8 cellular contexts compared by ENCODE assay signal in the genomic region with DNA sequence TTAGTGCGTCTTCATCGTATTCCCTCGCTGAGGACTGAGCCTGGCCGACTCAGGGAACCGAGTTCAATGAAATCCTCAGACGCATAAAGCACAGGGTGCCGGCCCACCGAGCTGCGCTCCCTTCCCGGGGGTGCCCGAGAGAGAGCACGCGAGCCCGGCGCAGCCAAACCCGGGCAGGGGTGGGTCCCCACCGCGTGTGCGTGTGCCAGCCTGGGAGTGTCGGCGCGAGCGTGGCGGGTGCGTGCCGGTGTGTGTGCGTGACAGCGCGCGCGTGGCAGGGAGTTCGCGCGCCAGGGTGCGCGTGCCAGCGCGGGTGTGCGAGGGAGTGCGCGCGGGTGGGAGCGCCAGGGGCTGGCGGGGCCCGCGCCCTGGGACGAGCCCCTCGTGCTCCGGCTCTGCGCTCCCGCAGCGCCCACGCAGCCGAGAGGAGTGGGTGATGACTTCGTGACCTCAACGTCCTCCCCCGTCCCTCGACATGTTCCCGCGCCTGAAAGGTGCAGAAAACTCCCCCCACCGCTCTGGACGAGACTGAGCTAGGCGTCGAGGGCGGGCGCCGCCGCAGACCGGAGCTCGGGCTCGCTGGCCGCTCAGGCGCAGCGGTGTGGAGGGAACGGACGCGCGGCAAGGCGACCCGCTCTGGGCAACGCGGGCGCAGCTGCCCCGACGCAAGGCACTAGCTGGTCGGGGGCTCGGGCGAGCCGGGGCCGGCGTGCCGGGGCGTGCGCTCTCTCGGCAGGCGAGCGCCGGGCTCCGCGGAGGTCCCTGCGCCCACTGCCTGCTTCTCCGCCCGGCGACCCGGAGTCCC.
A peak's percentile ranks its signal among the peaks of the same experiment; 100 is the strongest.
DNase-seq lines count a peak whose midpoint lies in the region; ATAC-seq and TF ChIP-seq lines count a peak whose summit lies in the region.

No MANE protein-coding gene starts in this region.

- H3K27ac ChIP-seq in AG04450 (ENCODE audit: low read depth, low read length) (no peak overlapping the region), ectodermal cell (ENCODE audit: insufficient read depth, low read depth, low read length, poor library complexity, severe bottlenecking) (no peak overlapping the region)

- ATAC-seq in GM19023 (IDR thresholded peaks at IDR 0.05; ENCODE audit: unreplicated experiment) (peak; percentile 74), HG03135 (IDR thresholded peaks at IDR 0.05; ENCODE audit: unreplicated experiment) (peak; percentile 64), T-helper 17 cell (peak; percentile 18)

- H3K36me3 Mint-ChIP-seq in T-helper 17 cell (ENCODE audit: low read depth): peaks cover 2% of the 10 kb centered on the region

- H3K27me3 ChIP-seq in AG04450 (ENCODE audit: control insufficient read depth, insufficient read depth, low read length) (no peaks in the 10 kb centered on the region), ectodermal cell (ENCODE audit: control insufficient read depth, insufficient read depth, low read length, poor library complexity, severe bottlenecking) (peaks cover 11% of the 10 kb centered on the region)

- no peak overlapping the region for H3K27ac Mint-ChIP-seq in T-helper 17 cell

- no peak for DNase-seq in AG04450 (ENCODE audit: low read depth, low spot score)
- DNase-seq in T-helper 17 cell: no peak
- DNase-seq in lung microvascular endothelial cell (ENCODE audit: low read depth in 2 of 2): peak; percentile 33 to 53
- peak; percentile 25 for DNase-seq in stimulated activated CD8-positive, alpha-beta memory T cell treated with anti-CD3 and anti-CD28 coated beads, Interleukin-4, amount 100 ng/mL, for 24 hours (ENCODE audit: low read depth)
- DNase-seq in NCI-H1694 treated with DMSO at 0.1 percent for 48 hours (lab: John Stamatoyannopoulos, UW): no peak

- CTCF ChIA-PET in AG04450 (lab: Charles Lee): no interaction called here

- H3K4me3 ChIP-seq in AG04450 (ENCODE audit: low read depth, low read length): peak overlapping the region; percentile 61
- peak overlapping the region; percentile 46 for H3K4me3 ChIP-seq in ectodermal cell (ENCODE audit: insufficient read depth, low read depth, low read length)

- no peaks in the 10 kb centered on the region for H3K36me3 ChIP-seq in ectodermal cell (ENCODE audit: control insufficient read depth, insufficient read depth, low read length)

- H3K27me3 Mint-ChIP-seq in T-helper 17 cell: peaks cover 62% of the 10 kb centered on the region

- H3K9me3 ChIP-seq in AG04450 (ENCODE audit: control insufficient read depth, insufficient read depth, low read length): no peaks in the 10 kb centered on the region
- H3K9me3 ChIP-seq in T-helper 17 cell (ENCODE audit: control insufficient read depth, low read length, poor library complexity, severe bottlenecking): no peaks in the 10 kb centered on the region
- no peaks in the 10 kb centered on the region for H3K9me3 ChIP-seq in ectodermal cell (ENCODE audit: control insufficient read depth, low read length)

- H3K4me3 Mint-ChIP-seq in T-helper 17 cell: peak overlapping the region; percentile 69

- POLR2A ChIA-PET in AG04450 (lab: Yijun Ruan, JAX): interaction anchor here (2.0 kb wide), 1 partner anchor 79 kb away, joined by 4 read pairs; no protein-coding TSS in a partner anchor

- WGBS in ectodermal cell, 2 experiments: 2% methylated on average over 105 of the region's 105 CpGs

- TF ChIP-seq CTCF in AG04450 (IDR thresholded peaks at IDR 0.05; ENCODE audit: low read depth, low read length): no peak

- peaks cover 10% of the 10 kb centered on the region for H3K4me1 Mint-ChIP-seq in T-helper 17 cell

- H3K4me1 ChIP-seq in ectodermal cell (ENCODE audit: control insufficient read depth, insufficient read depth, low read length): peaks cover 41% of the 10 kb centered on the region

Comparison
In these comparisons a context has a peak if more than half of its experiments do, and no peak if none do; other contexts are left out.
1. DNase-seq: peak in lung microvascular endothelial cell (2 of 2) and stimulated activated CD8-positive, alpha-beta memory T cell treated with anti-CD3 and anti-CD28 coated beads, Interleukin-4, amount 100 ng/mL, for 24 hours (single experiment); none in AG04450 (single experiment), T-helper 17 cell (0 of 3) and NCI-H1694 treated with DMSO at 0.1 percent for 48 hours (single experiment).
2. ATAC-seq: peak in every context shown above with its lines; median percentile 74 in GM19023; 64 in HG03135; 18 in T-helper 17 cell.